9 cellular contexts compared by ENCODE assay signal in genomic region chr4:185005209-185005819, GRCh38. TPM values are rescaled to one million over a fixed set of nuclear protein-coding genes. Genes with fewer than 3 reads are reported as not detected.
A peak's percentile ranks its signal among the peaks of the same experiment; 100 is the strongest.
DNase-seq lines count a peak whose midpoint lies in the region; ATAC-seq and TF ChIP-seq lines count a peak whose summit lies in the region.
"Had no signal": no experiment of that assay in that cellular context is flagged by ENCODE, and none has a peak within 500 bp of the region (broad histone marks: within the 10 kb centered on the region; RNA-seq: fewer than 3 reads in every experiment).

No MANE protein-coding gene starts in this region.

- DNase-seq in NCI-H748 treated with DMSO at 0.1 percent for 48 hours (lab: John Stamatoyannopoulos, UW) (peak; percentile 37), ecto neural progenitor cell (ENCODE audit: low spot score) (peak; percentile 86), lung (ENCODE audit: low spot score) (peak; percentile 87)
- DNase-seq in activated CD4-positive, alpha-beta T cell treated with anti-CD3 and anti-CD28 coated beads, Interleukin-2, amount 50 U/mL, for 4 hours = peak; percentile 72 to 74
- DNase-seq in stimulated activated CD4-positive, alpha-beta T cell treated with anti-CD3 and anti-CD28 coated beads, TNF-alpha, amount 100 ng/mL, for 48 hours (ENCODE audit: low read depth in 3 of 3) = peak; percentile 57 to 77 (median 69)

- H3K27ac ChIP-seq in BLaER1 treated with 17β-estradiol and CSF1 and Interleukin-3, amounts not matched to agents 10 nM and 100 nM = peak overlapping the region in 3 of 11 experiments; percentile 15 to 41 (median 38); a peak in 3 of 22 replicates
- no peak overlapping the region for H3K27ac ChIP-seq in lung (ENCODE audit: low read depth in 1 of 2, low read length in 1 of 2)

- H3K4me1 ChIP-seq in BLaER1 treated with 17β-estradiol and CSF1 and Interleukin-3, amounts not matched to agents 10 nM and 100 nM = peaks cover 6 to 20% (median 14%) of the 10 kb centered on the region in 10 experiments; a peak in 16 of 20 replicates
- H3K4me1 ChIP-seq in lung (ENCODE audit: control insufficient read depth in 2 of 2, insufficient read depth in 2 of 2, low read length in 2 of 2) = no peaks in the 10 kb centered on the region

- H3K36me3 ChIP-seq in BLaER1 treated with 17β-estradiol and CSF1 and Interleukin-3, amounts not matched to agents 10 nM and 100 nM = no peaks in the 10 kb centered on the region
- no peaks in the 10 kb centered on the region for H3K36me3 ChIP-seq in lung (ENCODE audit: control insufficient read depth in 2 of 2, insufficient read depth in 2 of 2, low read length in 2 of 2)

- peak; percentile 79 for TF ChIP-seq CTCF in lung (IDR thresholded peaks at IDR 0.05; ENCODE audit: control extremely low read depth, extremely low read depth)

- no peaks in the 10 kb centered on the region for H4K20me1 ChIP-seq in BLaER1 treated with 17β-estradiol and CSF1 and Interleukin-3, amounts not matched to agents 10 nM and 100 nM

- peak overlapping the region; percentile 68 to 90 (median 76) for H3K4me2 ChIP-seq in BLaER1 treated with 17β-estradiol and CSF1 and Interleukin-3, amounts not matched to agents 10 nM and 100 nM

- H3K27me3 ChIP-seq in BLaER1 treated with 17β-estradiol and CSF1 and Interleukin-3, amounts not matched to agents 10 nM and 100 nM = peaks cover 0 to 11% (median 5%) of the 10 kb centered on the region in 11 experiments; a peak in 10 of 22 replicates
- H3K27me3 ChIP-seq in lung (ENCODE audit: control insufficient read depth, insufficient read depth) = no peaks in the 10 kb centered on the region

- 5% methylated on average over 22 of the region's 22 CpGs for WGBS in lung, 2 donors

- peak; percentile 64 for ATAC-seq in GM19328 (IDR thresholded peaks at IDR 0.05; ENCODE audit: unreplicated experiment)
- ATAC-seq in HG03460 (IDR thresholded peaks at IDR 0.05; ENCODE audit: unreplicated experiment) = peak; percentile 89
- ATAC-seq in lung (ENCODE audit: insufficient read depth, low FRiP score) = peak; percentile 95

- peak overlapping the region in 9 of 11 experiments; percentile 13 to 61 (median 50); a peak in 12 of 22 replicates for H3K9ac ChIP-seq in BLaER1 treated with 17β-estradiol and CSF1 and Interleukin-3, amounts not matched to agents 10 nM and 100 nM

- no peaks in the 10 kb centered on the region for H3K9me3 ChIP-seq in BLaER1 treated with 17β-estradiol and CSF1 and Interleukin-3, amounts not matched to agents 10 nM and 100 nM (replicated peaks in 1 of 11)
- H3K9me3 ChIP-seq in lung (ENCODE audit: control insufficient read depth in 2 of 2, insufficient read depth in 1 of 2, low read length in 1 of 2) = peaks cover 0 to 1% of the 10 kb centered on the region in 2 donors

- peak overlapping the region in 6 of 10 experiments; percentile 15 to 56 (median 38); a peak in 11 of 20 replicates for H3K4me3 ChIP-seq in BLaER1 treated with 17β-estradiol and CSF1 and Interleukin-3, amounts not matched to agents 10 nM and 100 nM
- H3K4me3 ChIP-seq in lung = no peak overlapping the region

RNA-seq across cellular contexts. Expression of gene HELT, which starts 13.0 kb away (rescaled TPM):
- total RNA-seq in lung = 1 to 10 TPM in 1 of 2 donors, not detected in 1; 2.5 TPM
- polyA plus RNA-seq in lung = under 1 TPM; 0.09 to 0.53 TPM
- polyA plus RNA-seq: adipose tissue had no signal

Comparison
In these comparisons a context has a peak if more than half of its experiments do, and no peak if none do; other contexts are left out.
1. DNase-seq: peak in every context shown above with its lines; median percentile 87 in lung; 86 in ecto neural progenitor cell; 73 in activated CD4-positive, alpha-beta T cell treated with anti-CD3 and anti-CD28 coated beads, Interleukin-2, amount 50 U/mL, for 4 hours; 69 in stimulated activated CD4-positive, alpha-beta T cell treated with anti-CD3 and anti-CD28 coated beads, TNF-alpha, amount 100 ng/mL, for 48 hours; 37 in NCI-H748 treated with DMSO at 0.1 percent for 48 hours.